Comparison of ENCODE assay signal across 25 cellular contexts in genomic region chr2:101850450-101850849, GRCh38.
DNase-seq lines count a peak whose midpoint lies in the region; ATAC-seq, FAIRE-seq and TF ChIP-seq lines count a peak whose summit lies in the region.
"Had no signal": no experiment of that assay in that cellular context is flagged by ENCODE, and none has a peak within 500 bp of the region (broad histone marks: within the 10 kb centered on the region; RNA-seq: fewer than 3 reads in every experiment).

No MANE protein-coding gene starts in this region.

- no peak overlapping the region for H3K4me3 Mint-ChIP-seq in WTC11
- H3K4me3 Mint-ChIP-seq: B cell, CD14-positive monocyte, GM23338 had no signal

- H3K36me3 ChIP-seq in HepG2 (replicated peaks in 1 of 2; ENCODE audit: control insufficient read depth in 1 of 2, insufficient read depth in 2 of 2, low read length in 2 of 2) = peaks cover 29 to 84% of the 10 kb centered on the region in 2 experiments
- peaks cover 0 to 19% (median 4%) of the 10 kb centered on the region in 4 donors for H3K36me3 ChIP-seq in right lobe of liver
- H3K36me3 ChIP-seq in keratinocyte (ENCODE audit: control insufficient read depth in 2 of 2, extremely low read depth in 1 of 2, insufficient read depth in 2 of 2, low read length in 2 of 2) = peaks cover 4 to 24% of the 10 kb centered on the region in 2 experiments

- H3K4me3 ChIP-seq in HepG2 (replicated peaks in 1 of 3; ENCODE audit: insufficient read depth in 1 of 3, low read depth in 2 of 3, low read length in 3 of 3) (no peak overlapping the region), right lobe of liver (no peak overlapping the region), keratinocyte (ENCODE audit: control insufficient read depth in 2 of 3, extremely low read depth in 1 of 3, insufficient read depth in 2 of 3, low read depth in 1 of 3, low read length in 3 of 3) (peak overlapping the region in 1 of 3 experiments; percentile 33)
- H3K4me3 ChIP-seq: A549, GM23338, K562 had no signal

- H3K27me3 ChIP-seq in HepG2 (ENCODE audit: control insufficient read depth in 1 of 2, insufficient read depth in 2 of 2, low read length in 2 of 2) = no peaks in the 10 kb centered on the region
- H3K27me3 ChIP-seq in right lobe of liver = no peaks in the 10 kb centered on the region
- H3K27me3 ChIP-seq in keratinocyte (ENCODE audit: control insufficient read depth, extremely low read depth, insufficient read depth, low read length) = no peaks in the 10 kb centered on the region

- no peaks in the 10 kb centered on the region for H3K9me3 Mint-ChIP-seq in WTC11
- H3K9me3 Mint-ChIP-seq: CD14-positive monocyte, GM23338 had no signal

- POLR2A ChIA-PET in HepG2 (lab: Yijun Ruan, JAX) (no interaction called here), WTC11 (lab: Charles Lee) (no interaction called here)

- no peaks in the 10 kb centered on the region for H3K9me1 ChIP-seq in keratinocyte (ENCODE audit: control insufficient read depth, extremely low read depth, insufficient read depth, low read length)

- H3K9me3 ChIP-seq in HepG2 (ENCODE audit: low read length) (no peaks in the 10 kb centered on the region), right lobe of liver (no peaks in the 10 kb centered on the region), keratinocyte (ENCODE audit: control insufficient read depth, low read depth, low read length) (no peaks in the 10 kb centered on the region)
- H3K9me3 ChIP-seq: A549 had no signal

- H3K4me1 ChIP-seq in HepG2 (ENCODE audit: insufficient read depth, low read length) (peaks cover 15% of the 10 kb centered on the region; the same call in 1 of the 2 replicates), right lobe of liver (peaks cover 0 to 20% (median 6%) of the 10 kb centered on the region in 4 donors), keratinocyte (ENCODE audit: control insufficient read depth, extremely low read depth, insufficient read depth, low read length) (peaks cover 42% of the 10 kb centered on the region)

- no TSS peak for BruUV-seq in HepG2 (replicated peaks; lab: Mats Ljungman, UMichigan)

- intact Hi-C loops in HepG2 (cut with micrococcal nuclease; ENCODE audit: unreplicated experiment) = no loop called here
- intact Hi-C loops in right lobe of liver (cut with DNase I) = no loop called here

- 97% methylated on average over 2 of the region's 2 CpGs for WGBS in HepG2 (ENCODE audit: low lambda C conversion rate)
- 79% methylated on average over 2 of the region's 2 CpGs for WGBS in right lobe of liver (ENCODE audit: insufficient coverage, low coverage, low lambda C conversion rate, missing lambda C conversion rate)

- TF ChIP-seq EP300 in HepG2 (IDR thresholded peaks at IDR 0.05; ENCODE audit: low read depth in 2 of 2, low read length in 2 of 2) (no peak), HepG2 (CRISPR knock-in tag; IDR thresholded peaks at IDR 0.05; ENCODE audit: borderline replicate concordance) (no peak)

- ATAC-seq in HepG2 = no peak
- ATAC-seq in right lobe of liver = no peak
- no peak for ATAC-seq in WTC11
- no peak for ATAC-seq in HG02642 (IDR thresholded peaks at IDR 0.05; ENCODE audit: poor library complexity, unreplicated experiment)
- no peak for ATAC-seq in HG03460 (IDR thresholded peaks at IDR 0.05; ENCODE audit: unreplicated experiment)
- ATAC-seq: A549, GM23338, K562 had no signal

- H3K4me1 Mint-ChIP-seq in WTC11 = no peaks in the 10 kb centered on the region; the same call in 1 of the 2 replicates

- no peak for DNase-seq in HepG2 (ENCODE audit: low spot score)
- DNase-seq in right lobe of liver = no peak
- DNase-seq in WTC11 (ENCODE audit: low spot score) = no peak
- DNase-seq in keratinocyte (ENCODE audit: low read depth, low spot score) = peak; percentile 63
- no peak for DNase-seq in NCI-H187 (lab: John Stamatoyannopoulos, UW)
- DNase-seq in NK-92 treated with Interleukin-12 subunit alpha and Interleukin-12 subunit beta, amount 100 ng/mL, for 24 hours (lab: John Stamatoyannopoulos, UW) = no peak
- DNase-seq: EL, GF-D8, HCEC 1CT, NCI-H1092, NCI-H1436, NCI-H1930, NCI-H2227 treated with DMSO at 0.1 percent for 48 hours, NCI-H510A, NCI-H82, Right ventricle myocardium superior had no signal

- H3K27ac Mint-ChIP-seq in WTC11 = peak overlapping the region; percentile 21; the same call in 1 of the 2 replicates
- H3K27ac Mint-ChIP-seq: B cell had no signal

- dilution Hi-C loops in keratinocyte (cut with MboI; ENCODE audit: extremely low pct_ligation_motif_present, low sequenced_read_pairs) = no loop called here

- H3K36me3 Mint-ChIP-seq in WTC11 = peaks cover 11% of the 10 kb centered on the region

- H3K27me3 Mint-ChIP-seq in WTC11 (ENCODE audit: low read depth) = no peaks in the 10 kb centered on the region
- H3K27me3 Mint-ChIP-seq: B cell had no signal

- H3K4me2 ChIP-seq in HepG2 (ENCODE audit: low read depth, low read length) (no peak overlapping the region), keratinocyte (ENCODE audit: control insufficient read depth, extremely low read depth, insufficient read depth, low read depth, low read length) (peak overlapping the region; percentile 63)
- H3K4me2 ChIP-seq: A549, GM23338 had no signal

- CTCF ChIA-PET in HepG2 (lab: Yijun Ruan, JAX; ENCODE audit: low intra/inter-chr PET ratio, low total read pairs) (no interaction called here), WTC11 (lab: Charles Lee) (interaction anchor here (0.6 to 1.6 kb wide), 3 partner anchors 19 to 33 kb away, joined by 3 to 6 read pairs (median 4); no protein-coding TSS in a partner anchor)

- no peak for FAIRE-seq in HepG2 (lab: Jason Lieb, UNC)
- FAIRE-seq in keratinocyte (lab: Jason Lieb, UNC) = peak; percentile 76
- FAIRE-seq: A549, D721Med, K562, RCC 7860 had no signal

- no peak overlapping the region for H2AFZ ChIP-seq in HepG2 (ENCODE audit: low read length)
- H2AFZ ChIP-seq in keratinocyte (ENCODE audit: control insufficient read depth, low read length) = no peak overlapping the region
- H2AFZ ChIP-seq: GM23338 had no signal

- TF ChIP-seq POLR2A in HepG2 (IDR thresholded peaks at IDR 0.05; ENCODE audit: insufficient read depth in 1 of 2, low read depth in 2 of 2, low read length in 2 of 2) (no peak), right lobe of liver (IDR thresholded peaks at IDR 0.05) (no peak)

- no peak for TF ChIP-seq RAD21 in HepG2 (CRISPR knock-in tag; IDR thresholded peaks at IDR 0.05)

- H3K79me2 ChIP-seq in HepG2 (ENCODE audit: insufficient read depth, low read length) (no peaks in the 10 kb centered on the region), keratinocyte (ENCODE audit: control insufficient read depth, insufficient read depth, low read length) (no peaks in the 10 kb centered on the region)

- in situ Hi-C loops in HepG2 (cut with HindIII; ENCODE audit: extremely low pct_ligation_motif_present, low pct_unique_long_range_greater_than_20kb) = no loop called here

- no peak for TF ChIP-seq CTCF in HepG2 (CRISPR knock-in tag; IDR thresholded peaks at IDR 0.05)
- no peak for TF ChIP-seq CTCF in right lobe of liver (IDR thresholded peaks at IDR 0.05)
- no peak for TF ChIP-seq CTCF in WTC11 (IDR thresholded peaks at IDR 0.05)
- no peak for TF ChIP-seq CTCF in keratinocyte (optimal IDR thresholded peaks at IDR 0.05 in 1 of 3, IDR thresholded peaks at IDR 0.05 in 1 of 3, conservative IDR thresholded peaks at IDR 0.05 in 1 of 3; ENCODE audit: extremely low read depth in 1 of 3, insufficient read depth in 2 of 3, low read length in 3 of 3)

- H4K20me1 ChIP-seq in HepG2 (ENCODE audit: insufficient read depth, low read length) (no peaks in the 10 kb centered on the region), keratinocyte (ENCODE audit: control insufficient read depth, extremely low read depth, insufficient read depth, low read length) (no peaks in the 10 kb centered on the region)

- H3K27ac ChIP-seq in HepG2 (ENCODE audit: extremely low read length, insufficient read depth, low read length) = no peak overlapping the region
- H3K27ac ChIP-seq in right lobe of liver = no peak overlapping the region
- peak overlapping the region; percentile 58 for H3K27ac ChIP-seq in keratinocyte (ENCODE audit: control insufficient read depth, insufficient read depth, low read length)
- H3K27ac ChIP-seq: A549 had no signal

- H3K9ac ChIP-seq in HepG2 (ENCODE audit: insufficient read depth, low read depth, low read length) (no peak overlapping the region), keratinocyte (ENCODE audit: control insufficient read depth, extremely low read depth, insufficient read depth, low read length) (peak overlapping the region; percentile 35)

TF ChIP-seq in HepG2, 621 proteins besides CTCF, POLR2A, EP300 and RAD21 (continues in another document):
- TF ChIP-seq ZNF737 (CRISPR knock-in tag; IDR thresholded peaks at IDR 0.05; ENCODE audit: borderline replicate concordance) = no peak
- TF ChIP-seq GMEB1 (CRISPR knock-in tag; IDR thresholded peaks at IDR 0.05; ENCODE audit: borderline replicate concordance) = no peak
- TF ChIP-seq ZNF337 (CRISPR knock-in tag; IDR thresholded peaks at IDR 0.05; ENCODE audit: borderline replicate concordance, low read depth) = no peak

TF ChIP-seq in WTC11, 78 proteins besides CTCF, POLR2A, EP300 and RAD21:
- no peak for TF ChIP-seq ZNF263 (CRISPR knock-in tag; IDR thresholded peaks at IDR 0.05; ENCODE audit: low read depth)
